Comparison of ENCODE assay signal across 10 cellular contexts in genomic region chr2:42099431-42100173, GRCh38. TPM values are rescaled to one million over a fixed set of nuclear protein-coding genes. Genes with fewer than 3 reads are reported as not detected.
DNase-seq lines count a peak whose midpoint lies in the region; ATAC-seq and TF ChIP-seq lines count a peak whose summit lies in the region.
"Had no signal": no experiment of that assay in that cellular context is flagged by ENCODE, and none has a peak within 500 bp of the region (broad histone marks: within the 10 kb centered on the region; RNA-seq: fewer than 3 reads in every experiment).

No MANE protein-coding gene starts in this region.

- no peak overlapping the region for H3K9ac ChIP-seq in mesenchymal stem cell (ENCODE audit: low read length)

- peaks cover 55% of the 10 kb centered on the region for H3K4me1 Mint-ChIP-seq in activated T-helper 1 cell treated with anti-CD3 and anti-CD28 coated beads, Interleukin-12 subunit alpha, Interleukin-12 subunit beta, Interleukin-2, Interleukin-4 antibody, amounts not matched to agents 30 ng/mL and 10 ng/mL and 1 ng/mL, durations not matched to agents 14 hours and 24 hours and 36 hours (ENCODE audit: low read depth)

- WGBS in mesenchymal stem cell, result 100% methylated on average over 5 of the region's 6 CpGs

- H3K4me3 Mint-ChIP-seq in activated T-helper 1 cell treated with anti-CD3 and anti-CD28 coated beads, Interleukin-12 subunit alpha, Interleukin-12 subunit beta, Interleukin-2, Interleukin-4 antibody, amounts not matched to agents 30 ng/mL and 10 ng/mL and 1 ng/mL, durations not matched to agents 14 hours and 24 hours and 36 hours, result peak overlapping the region; percentile 23

- H2BK5ac ChIP-seq in mesenchymal stem cell (ENCODE audit: low read depth, low read length, poor library complexity, severe bottlenecking), result no peak overlapping the region

- intact Hi-C loops in cardiac septum (cut with DNase I) (loop anchor here (2.0 to 5.0 kb wide), 3 partner anchors 41 to 228 kb away; partner anchors contain the start of gene EML4), uterus (cut with DNase I; ENCODE audit: low total_unique reads) (loop anchor here (5.0 to 10.0 kb wide), 3 partner anchors 145 to 265 kb away; partner anchors contain the start of gene COX7A2L)
- intact Hi-C loops in activated T-helper 1 cell treated with anti-CD3 and anti-CD28 coated beads, Interleukin-12 subunit alpha, Interleukin-12 subunit beta, Interleukin-2, Interleukin-4 antibody, amounts not matched to agents 30 ng/mL and 10 ng/mL and 1 ng/mL, durations not matched to agents 14 hours and 24 hours and 36 hours (cut with micrococcal nuclease), result loop anchor here (5.0 to 10.0 kb wide), 4 partner anchors 393 to 1035 kb away; partner anchors contain the start of gene KCNG3

- H3K23ac ChIP-seq in mesenchymal stem cell (ENCODE audit: low read length in 2 of 2), result no peak overlapping the region

- no peak overlapping the region for H4K8ac ChIP-seq in mesenchymal stem cell (ENCODE audit: low read length)

- H3K36me3 ChIP-seq in right atrium auricular region (no peaks in the 10 kb centered on the region), mesenchymal stem cell (ENCODE audit: control insufficient read depth in 1 of 2, insufficient read depth in 2 of 2, low read depth in 1 of 2, low read length in 2 of 2) (no peaks in the 10 kb centered on the region), uterus (no peaks in the 10 kb centered on the region)

- no peak overlapping the region for H3K18ac ChIP-seq in mesenchymal stem cell (ENCODE audit: low read depth in 1 of 2, low read length in 2 of 2)

- peak overlapping the region; percentile 53 for H3K27ac Mint-ChIP-seq in activated T-helper 1 cell treated with anti-CD3 and anti-CD28 coated beads, Interleukin-12 subunit alpha, Interleukin-12 subunit beta, Interleukin-2, Interleukin-4 antibody, amounts not matched to agents 30 ng/mL and 10 ng/mL and 1 ng/mL, durations not matched to agents 14 hours and 24 hours and 36 hours

- H3K27ac ChIP-seq in right atrium auricular region (peak overlapping the region; percentile 43 to 64), mesenchymal stem cell (ENCODE audit: low read length, poor library complexity, severe bottlenecking) (no peak overlapping the region), uterus (peak overlapping the region; percentile 51 to 71)

- no peak overlapping the region for H2AK5ac ChIP-seq in mesenchymal stem cell (ENCODE audit: low read length, severe bottlenecking)

- no peak overlapping the region for H2BK120ac ChIP-seq in mesenchymal stem cell (ENCODE audit: low read depth, low read length)

- no peak overlapping the region for H3K14ac ChIP-seq in mesenchymal stem cell (ENCODE audit: low read length in 2 of 2)

- no peak overlapping the region for H2BK12ac ChIP-seq in mesenchymal stem cell (ENCODE audit: low read length in 2 of 2)

- no peak overlapping the region for H2BK15ac ChIP-seq in mesenchymal stem cell (ENCODE audit: low read depth, poor library complexity, severe bottlenecking)

- H4K91ac ChIP-seq in mesenchymal stem cell (ENCODE audit: low read length), result peak overlapping the region; percentile 25

- no peaks in the 10 kb centered on the region for H3K27me3 Mint-ChIP-seq in activated T-helper 1 cell treated with anti-CD3 and anti-CD28 coated beads, Interleukin-12 subunit alpha, Interleukin-12 subunit beta, Interleukin-2, Interleukin-4 antibody, amounts not matched to agents 30 ng/mL and 10 ng/mL and 1 ng/mL, durations not matched to agents 14 hours and 24 hours and 36 hours (ENCODE audit: insufficient read depth)

- peaks cover 13% of the 10 kb centered on the region for H3K9me3 Mint-ChIP-seq in activated T-helper 1 cell treated with anti-CD3 and anti-CD28 coated beads, Interleukin-12 subunit alpha, Interleukin-12 subunit beta, Interleukin-2, Interleukin-4 antibody, amounts not matched to agents 30 ng/mL and 10 ng/mL and 1 ng/mL, durations not matched to agents 14 hours and 24 hours and 36 hours

- H3K9me3 ChIP-seq in right atrium auricular region (no peaks in the 10 kb centered on the region), mesenchymal stem cell (ENCODE audit: control insufficient read depth, low read length) (peaks cover 3% of the 10 kb centered on the region), uterus (no peaks in the 10 kb centered on the region)

- TF ChIP-seq POLR2A in uterus (IDR thresholded peaks at IDR 0.05), result no peak

- H3K4me1 ChIP-seq in right atrium auricular region (peaks cover 0 to 34% of the 10 kb centered on the region in 2 donors), mesenchymal stem cell (ENCODE audit: control insufficient read depth, insufficient read depth, low read depth, low read length) (peaks cover 20% of the 10 kb centered on the region), uterus (no peaks in the 10 kb centered on the region)

- H3K27me3 ChIP-seq in right atrium auricular region, result no peaks in the 10 kb centered on the region
- no peaks in the 10 kb centered on the region for H3K27me3 ChIP-seq in mesenchymal stem cell (ENCODE audit: control insufficient read depth in 1 of 2, insufficient read depth in 1 of 2, low read length in 2 of 2)
- H3K27me3 ChIP-seq in uterus, result no peaks in the 10 kb centered on the region

- H3K4me3 ChIP-seq in right atrium auricular region, result no peak overlapping the region
- H3K4me3 ChIP-seq in mesenchymal stem cell (ENCODE audit: insufficient read depth in 1 of 2, low read depth in 1 of 2, low read length in 2 of 2), result no peak overlapping the region
- H3K4me3 ChIP-seq in uterus, result no peak overlapping the region
- H3K4me3 ChIP-seq: lung had no signal

- DNase-seq in right atrium auricular region (ENCODE audit: low spot score) (no peak), cardiac septum (ENCODE audit: low spot score) (no peak), mesenchymal stem cell (no peak), uterus (no peak), AG08396 (ENCODE audit: low spot score) (no peak), islet precursor cell (no peak)
- no peak for DNase-seq in activated T-helper 1 cell treated with anti-CD3 and anti-CD28 coated beads, Interleukin-12 subunit alpha, Interleukin-12 subunit beta, Interleukin-2, Interleukin-4 antibody, amounts not matched to agents 30 ng/mL and 10 ng/mL and 1 ng/mL, durations not matched to agents 14 hours and 24 hours and 36 hours (ENCODE audit: low spot score)
- DNase-seq: NK-92 treated with Interleukin-12 subunit alpha and Interleukin-12 subunit beta, amount 100 ng/mL, for 24 hours had no signal

- ATAC-seq in HG02884 (IDR thresholded peaks at IDR 0.05; ENCODE audit: unreplicated experiment), result no peak

- peaks cover 7% of the 10 kb centered on the region for H3K36me3 Mint-ChIP-seq in activated T-helper 1 cell treated with anti-CD3 and anti-CD28 coated beads, Interleukin-12 subunit alpha, Interleukin-12 subunit beta, Interleukin-2, Interleukin-4 antibody, amounts not matched to agents 30 ng/mL and 10 ng/mL and 1 ng/mL, durations not matched to agents 14 hours and 24 hours and 36 hours (ENCODE audit: low read depth)

- no peak overlapping the region for H3K4ac ChIP-seq in mesenchymal stem cell (ENCODE audit: low read depth in 1 of 2, low read length in 2 of 2)

- TF ChIP-seq CTCF in right atrium auricular region (IDR thresholded peaks at IDR 0.05), result no peak
- no peak for TF ChIP-seq CTCF in uterus (IDR thresholded peaks at IDR 0.05)

- no peak overlapping the region for H3K4me2 ChIP-seq in mesenchymal stem cell (ENCODE audit: low read length, poor library complexity, severe bottlenecking)

- no peak overlapping the region for H2AFZ ChIP-seq in mesenchymal stem cell (ENCODE audit: low read depth, low read length)

- no peaks in the 10 kb centered on the region for H3K79me1 ChIP-seq in mesenchymal stem cell (replicated peaks; ENCODE audit: low read length, poor library complexity, severe bottlenecking)

RNA-seq across cellular contexts. Expression of gene PKDCC, which starts 51.8 kb away (rescaled TPM):
- 100 to 1,000 TPM in 1 of 2 donors, 10 to 100 TPM in 1; 66.0 to 128 TPM for total RNA-seq in right atrium auricular region
- total RNA-seq in cardiac septum, result 74.7 TPM
- not detected in 2 replicates for total RNA-seq in activated T-helper 1 cell treated with anti-CD3 and anti-CD28 coated beads, Interleukin-12 subunit alpha, Interleukin-12 subunit beta, Interleukin-2, Interleukin-4 antibody, amounts not matched to agents 30 ng/mL and 10 ng/mL and 1 ng/mL, durations not matched to agents 14 hours and 24 hours and 36 hours
- polyA plus RNA-seq in mesenchymal stem cell (2013, experiment 1 of 2), result 35.7 TPM
- 35.3 TPM for polyA plus RNA-seq in mesenchymal stem cell (2013, experiment 2 of 2)
- total RNA-seq in uterus, result 100 to 1,000 TPM in 2 of 4 donors, 10 to 100 TPM in 2; 34.1 to 244 (median 109) TPM

Comparison
In these comparisons a context has a peak if more than half of its experiments do, and no peak if none do; other contexts are left out.
1. RNA of gene PKDCC, which starts 51.8 kb away (total RNA-seq): 34.1 to 244 TPM in uterus, 66.0 to 128 TPM in right atrium auricular region and 74.7 TPM in cardiac septum (single experiment); not detected in activated T-helper 1 cell treated with anti-CD3 and anti-CD28 coated beads, Interleukin-12 subunit alpha, Interleukin-12 subunit beta, Interleukin-2, Interleukin-4 antibody, amounts not matched to agents 30 ng/mL and 10 ng/mL and 1 ng/mL, durations not matched to agents 14 hours and 24 hours and 36 hours; every median in the first group is over 10 times any median in the second.